Comparison of ENCODE assay signal across 10 cellular contexts in the genomic region with DNA sequence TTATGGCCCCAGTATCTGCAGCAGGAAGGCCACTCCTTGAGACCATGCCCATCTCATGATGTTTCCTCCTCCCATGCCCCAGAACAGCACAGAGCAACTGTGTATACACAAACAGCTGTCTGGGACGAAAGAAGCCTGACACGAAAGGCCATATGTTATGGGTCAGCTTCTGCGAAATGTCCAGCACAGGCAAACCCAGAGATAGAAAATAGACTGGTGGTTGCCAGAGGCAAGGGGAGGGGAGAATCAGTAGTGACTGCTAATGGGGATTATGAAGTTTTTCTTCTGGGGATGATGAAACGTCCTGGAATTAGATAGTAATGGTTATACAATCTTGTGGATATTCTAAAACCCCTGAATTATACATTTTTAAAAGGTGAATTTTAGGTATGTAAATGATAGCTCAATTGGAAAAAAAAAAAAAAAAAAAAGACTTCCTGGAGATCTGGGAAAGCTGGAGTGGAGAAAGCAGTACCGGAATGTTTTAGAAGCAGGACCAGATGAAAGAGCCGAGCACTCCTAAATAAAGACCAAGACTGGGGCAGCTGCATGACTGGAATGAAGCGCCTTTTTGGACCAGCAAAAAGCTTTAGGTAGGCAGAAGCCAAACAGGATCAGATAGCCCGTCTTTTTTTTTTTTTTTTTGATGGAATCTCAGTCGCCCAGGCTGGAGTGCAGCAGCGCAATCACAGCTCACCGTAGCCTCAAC. TPM values are rescaled to one million over a fixed set of nuclear protein-coding genes. Genes with fewer than 3 reads are reported as not detected.
DNase-seq lines count a peak whose midpoint lies in the region; ATAC-seq and TF ChIP-seq lines count a peak whose summit lies in the region.
"Had no signal": no experiment of that assay in that cellular context is flagged by ENCODE, and none has a peak within 500 bp of the region (broad histone marks: within the 10 kb centered on the region; RNA-seq: fewer than 3 reads in every experiment).

No MANE protein-coding gene starts in this region.

- POLR2A ChIA-PET in CD4-positive, alpha-beta T cell (lab: Charles Lee) = no interaction called here

- H3K9ac ChIP-seq in adipocyte (ENCODE audit: low read length) (no peak overlapping the region), skeletal muscle satellite cell (ENCODE audit: low read depth, low read length) (peak overlapping the region; percentile 67)

- no peak for ATAC-seq in GM18873 (IDR thresholded peaks at IDR 0.05; ENCODE audit: low FRiP score, unreplicated experiment)
- ATAC-seq in CD4-positive, alpha-beta T cell (ENCODE audit: poor library complexity) = no peak
- ATAC-seq: left ventricle myocardium superior had no signal

- CTCF ChIA-PET in CD4-positive, alpha-beta T cell (lab: Charles Lee) = interaction anchor here (0.7 to 1.1 kb wide), 2 partner anchors 46 to 110 kb away, joined by 3 to 4 read pairs; a partner anchor contains a TSS

- H3K4me3 ChIP-seq in adipocyte (ENCODE audit: low read length) (no peak overlapping the region), skeletal muscle satellite cell (ENCODE audit: low read length) (no peak overlapping the region)

- peak overlapping the region; percentile 31 for H3K4me2 ChIP-seq in skeletal muscle satellite cell (ENCODE audit: low read length)

- DNase-seq in HFFc6 (peak; percentile 75), adipocyte (ENCODE audit: low read depth) (peak; percentile 76), hepatic stellate cell (ENCODE audit: low spot score) (peak; percentile 70), NCI-H1436 treated with DMSO at 0.1 percent for 48 hours (lab: John Stamatoyannopoulos, UW) (no peak)
- DNase-seq in CD4-positive, alpha-beta T cell = no peak
- DNase-seq: activated CD4-positive, alpha-beta T cell treated with anti-CD3 and anti-CD28 coated beads, Interleukin-2, amount 10 ng/mL, durations not matched to agents 7 days and 5 days; left ventricle myocardium superior had no signal

- H3K27ac Mint-ChIP-seq in HFFc6 = peak overlapping the region; percentile 96
- no peak overlapping the region for H3K27ac Mint-ChIP-seq in CD4-positive, alpha-beta T cell
- H3K27ac Mint-ChIP-seq: activated CD4-positive, alpha-beta T cell treated with anti-CD3 and anti-CD28 coated beads, Interleukin-2, amount 10 ng/mL, durations not matched to agents 7 days and 5 days; T-helper 2 cell treated with Interferon-gamma antibody and Interleukin-4, amounts not matched to agents 5 μg/mL and 100 μg/mL, for 36 hours had no signal

- H3K36me3 ChIP-seq in adipocyte (ENCODE audit: control insufficient read depth, insufficient read depth, low read length, severe bottlenecking) (no peaks in the 10 kb centered on the region), skeletal muscle satellite cell (ENCODE audit: insufficient read depth, low read length) (peaks cover 5% of the 10 kb centered on the region)

- no peaks in the 10 kb centered on the region for H3K27me3 ChIP-seq in adipocyte (replicated peaks; ENCODE audit: control insufficient read depth, insufficient read depth, low read length)
- H3K27me3 ChIP-seq in skeletal muscle satellite cell (ENCODE audit: control insufficient read depth, insufficient read depth, low read length) = no peaks in the 10 kb centered on the region
- H3K27me3 ChIP-seq in CD4-positive, alpha-beta T cell (ENCODE audit: control insufficient read depth, insufficient read depth, low read length) = no peaks in the 10 kb centered on the region

- H3K9me3 ChIP-seq in adipocyte (ENCODE audit: control insufficient read depth, low read length) = no peaks in the 10 kb centered on the region
- H3K9me3 ChIP-seq in skeletal muscle satellite cell (replicated peaks; ENCODE audit: low read length) = no peaks in the 10 kb centered on the region
- no peaks in the 10 kb centered on the region for H3K9me3 ChIP-seq in CD4-positive, alpha-beta T cell (ENCODE audit: control insufficient read depth, low read length)

- intact Hi-C loops in CD4-positive, alpha-beta T cell (cut with DNase I, micrococcal nuclease) = no loop called here

- H3K36me3 Mint-ChIP-seq in HFFc6 (ENCODE audit: low read depth) = peaks cover 50% of the 10 kb centered on the region
- H3K36me3 Mint-ChIP-seq in CD4-positive, alpha-beta T cell (ENCODE audit: low read depth) = peaks cover 6% of the 10 kb centered on the region

- H3K4me1 ChIP-seq in adipocyte (ENCODE audit: control insufficient read depth, insufficient read depth, low read length) (peaks cover 69% of the 10 kb centered on the region), skeletal muscle satellite cell (ENCODE audit: control insufficient read depth, insufficient read depth, low read length) (peaks cover 98% of the 10 kb centered on the region)

- no peaks in the 10 kb centered on the region for H3K9me3 Mint-ChIP-seq in HFFc6
- no peaks in the 10 kb centered on the region for H3K9me3 Mint-ChIP-seq in CD4-positive, alpha-beta T cell
- H3K9me3 Mint-ChIP-seq: activated CD4-positive, alpha-beta T cell treated with anti-CD3 and anti-CD28 coated beads, Interleukin-2, amount 10 ng/mL, durations not matched to agents 7 days and 5 days; T-helper 2 cell treated with Interferon-gamma antibody and Interleukin-4, amounts not matched to agents 5 μg/mL and 100 μg/mL, for 36 hours had no signal

- H3K27me3 Mint-ChIP-seq in HFFc6 (ENCODE audit: insufficient read depth) = peaks cover 5% of the 10 kb centered on the region; the same call in 1 of the 2 replicates
- H3K27me3 Mint-ChIP-seq in CD4-positive, alpha-beta T cell = no peaks in the 10 kb centered on the region
- H3K27me3 Mint-ChIP-seq: activated CD4-positive, alpha-beta T cell treated with anti-CD3 and anti-CD28 coated beads, Interleukin-2, amount 10 ng/mL, durations not matched to agents 7 days and 5 days had no signal

- no peak for TF ChIP-seq CTCF in HFFc6 (IDR thresholded peaks at IDR 0.05)
- no peak for TF ChIP-seq CTCF in CD4-positive, alpha-beta T cell (IDR thresholded peaks at IDR 0.05)

- peaks cover 100% of the 10 kb centered on the region for H3K4me1 Mint-ChIP-seq in HFFc6 (ENCODE audit: low read depth)
- peaks cover 13% of the 10 kb centered on the region for H3K4me1 Mint-ChIP-seq in CD4-positive, alpha-beta T cell (ENCODE audit: low read depth)

- H3K4me3 Mint-ChIP-seq in HFFc6 = peak overlapping the region; percentile 67
- H3K4me3 Mint-ChIP-seq in CD4-positive, alpha-beta T cell = no peak overlapping the region
- H3K4me3 Mint-ChIP-seq: activated CD4-positive, alpha-beta T cell treated with anti-CD3 and anti-CD28 coated beads, Interleukin-2, amount 10 ng/mL, durations not matched to agents 7 days and 5 days; T-helper 2 cell treated with Interferon-gamma antibody and Interleukin-4, amounts not matched to agents 5 μg/mL and 100 μg/mL, for 36 hours had no signal

- no peak overlapping the region for H3K27ac ChIP-seq in CD4-positive, alpha-beta T cell (ENCODE audit: low read depth, low read length)

RNA-seq across cellular contexts. Expression of a gene that starts 29.2 kb away (rescaled TPM):
- 1 to 10 TPM; 2.3 to 5.7 (median 2.7) TPM for total RNA-seq in HFFc6 (2021; fragmentation: NEBNext Ultra II Directional; extraction: Animal tissue kit (Norgen Biotek cat#: 25700))
- 2.0 and 3.3 TPM in 2 replicates for total RNA-seq in skeletal muscle satellite cell (2012; rRNA removed)
- not detected for total RNA-seq in CD4-positive, alpha-beta T cell
- total RNA-seq: activated CD4-positive, alpha-beta T cell treated with anti-CD3 and anti-CD28 coated beads, Interleukin-2, amount 10 ng/mL, durations not matched to agents 7 days and 5 days had no signal

RNA-seq across cellular contexts. Expression of a gene that starts 33.2 kb away (rescaled TPM):
- total RNA-seq in HFFc6 (2021; fragmentation: NEBNext Ultra II Directional; extraction: Animal tissue kit (Norgen Biotek cat#: 25700)) = 1 to 10 TPM in 1 of 6 experiments, under 1 TPM in 5; 0.34 to 1.4 (median 0.62) TPM
- total RNA-seq in skeletal muscle satellite cell (2012; rRNA removed) = 1.1 and 1.3 TPM in 2 replicates
- total RNA-seq in CD4-positive, alpha-beta T cell = not detected
- total RNA-seq: activated CD4-positive, alpha-beta T cell treated with anti-CD3 and anti-CD28 coated beads, Interleukin-2, amount 10 ng/mL, durations not matched to agents 7 days and 5 days had no signal

RNA-seq across cellular contexts. Expression of a gene that starts 42.3 kb away (rescaled TPM):
- total RNA-seq in HFFc6 (2021; fragmentation: NEBNext Ultra II Directional; extraction: Animal tissue kit (Norgen Biotek cat#: 25700)) = 100 to 1,000 TPM; 126 to 150 (median 132) TPM
- total RNA-seq in skeletal muscle satellite cell (2012; rRNA removed) = 30.9 and 44.6 TPM in 2 replicates
- not detected for total RNA-seq in CD4-positive, alpha-beta T cell
- total RNA-seq: activated CD4-positive, alpha-beta T cell treated with anti-CD3 and anti-CD28 coated beads, Interleukin-2, amount 10 ng/mL, durations not matched to agents 7 days and 5 days had no signal

Comparison
In these comparisons a context has a peak if more than half of its experiments do, and no peak if none do; other contexts are left out.
1. DNase-seq: peak in HFFc6 (single experiment), adipocyte (single experiment) and hepatic stellate cell (single experiment); none in NCI-H1436 treated with DMSO at 0.1 percent for 48 hours (single experiment) and CD4-positive, alpha-beta T cell (0 of 10).
2. RNA of a gene that starts 42.3 kb away (total RNA-seq): 126 to 150 TPM in HFFc6; not detected in CD4-positive, alpha-beta T cell; every median in the first group is over 100 times any median in the second.